Comparison of ENCODE assay signal across 21 cellular contexts in genomic region chr12:15146585-15146984, GRCh38.
DNase-seq lines count a peak whose midpoint lies in the region; ATAC-seq and TF ChIP-seq lines count a peak whose summit lies in the region.
"Had no signal": no experiment of that assay in that cellular context is flagged by ENCODE, and none has a peak within 500 bp of the region (broad histone marks: within the 10 kb centered on the region; RNA-seq: fewer than 3 reads in every experiment).

No MANE protein-coding gene starts in this region.

- no peak for TF ChIP-seq CTCF in foreskin keratinocyte (conservative IDR thresholded peaks at IDR 0.05)

- H3K27me3 Mint-ChIP-seq in stimulated activated naive CD8-positive, alpha-beta T cell treated with anti-CD3 and anti-CD28 coated beads, Interleukin-15, amount 100 ng/mL, for 72 hours, result peaks cover 12% of the 10 kb centered on the region

- H3K27me3 ChIP-seq in foreskin keratinocyte, result no peaks in the 10 kb centered on the region

- H3K9me3 Mint-ChIP-seq in stimulated activated naive CD8-positive, alpha-beta T cell treated with anti-CD3 and anti-CD28 coated beads, Interleukin-15, amount 100 ng/mL, for 72 hours, result no peaks in the 10 kb centered on the region
- H3K9me3 Mint-ChIP-seq: activated T-cell treated with anti-CD3 and anti-CD28 coated beads, Interleukin-2, amount 50 U/mL, for 4 hours; CD4-positive, alpha-beta T cell; central memory CD8-positive, alpha-beta T cell had no signal

- no peak overlapping the region for H3K27ac Mint-ChIP-seq in stimulated activated naive CD8-positive, alpha-beta T cell treated with anti-CD3 and anti-CD28 coated beads, Interleukin-15, amount 100 ng/mL, for 72 hours
- H3K27ac Mint-ChIP-seq: CD4-positive, alpha-beta T cell had no signal

- DNase-seq in stimulated activated naive CD8-positive, alpha-beta T cell treated with anti-CD3 and anti-CD28 coated beads, Interleukin-15, Interleukin-2, amounts not matched to agents 100 U/mL and 50 U/mL, for 24 hours, result no peak
- DNase-seq in stimulated activated naive CD8-positive, alpha-beta T cell treated with anti-CD3 and anti-CD28 coated beads, Interleukin-15, amount 100 ng/mL, for 72 hours, result no peak
- DNase-seq in foreskin keratinocyte, result no peak
- DNase-seq in pons (ENCODE audit: low spot score), result peak; percentile 49
- no peak for DNase-seq in NCI-H2081 (lab: John Stamatoyannopoulos, UW)
- DNase-seq in C1 segment of cervical spinal cord (lab: John Stamatoyannopoulos, UW), result no peak
- no peak for DNase-seq in NCI-H1436 treated with DMSO at 0.1 percent for 48 hours (lab: John Stamatoyannopoulos, UW)
- DNase-seq in GM19238 (ENCODE audit: insufficient read length, low spot score), result no peak
- DNase-seq: activated CD4-positive, CD25-positive, alpha-beta regulatory T cell treated with anti-CD3 and anti-CD28 coated beads, Interleukin-2, amount 50 U/mL, for 72 hours; activated CD8-positive, alpha-beta memory T cell treated with anti-CD3 and anti-CD28 coated beads for 24 hours; activated naive CD4-positive, alpha-beta T cell treated with Interleukin-2 at 50 U/mL for 16 hours; activated T-cell treated with anti-CD3 and anti-CD28 coated beads, Interleukin-2, amount 50 U/mL, for 4 hours; CD4-positive, alpha-beta T cell; effector CD4-positive, alpha-beta T cell; NCI-H1694 treated with DMSO at 0.1 percent for 48 hours; NCI-H345; nucleus accumbens; RPMI8226; T1000 had no signal

- no peaks in the 10 kb centered on the region for H3K4me1 ChIP-seq in foreskin keratinocyte

- no peak overlapping the region for H3K27ac ChIP-seq in foreskin keratinocyte

- no peak overlapping the region for H3K4me3 Mint-ChIP-seq in stimulated activated naive CD8-positive, alpha-beta T cell treated with anti-CD3 and anti-CD28 coated beads, Interleukin-15, amount 100 ng/mL, for 72 hours
- H3K4me3 Mint-ChIP-seq: activated T-cell treated with anti-CD3 and anti-CD28 coated beads, Interleukin-2, amount 50 U/mL, for 4 hours; CD4-positive, alpha-beta T cell; central memory CD8-positive, alpha-beta T cell had no signal

- no peaks in the 10 kb centered on the region for H3K4me1 Mint-ChIP-seq in stimulated activated naive CD8-positive, alpha-beta T cell treated with anti-CD3 and anti-CD28 coated beads, Interleukin-15, amount 100 ng/mL, for 72 hours
- H3K4me1 Mint-ChIP-seq: central memory CD8-positive, alpha-beta T cell had no signal

- ATAC-seq in stimulated activated naive CD8-positive, alpha-beta T cell treated with anti-CD3 and anti-CD28 coated beads, Interleukin-15, Interleukin-2, amounts not matched to agents 100 U/mL and 50 U/mL, for 24 hours, result peak; percentile 32
- ATAC-seq in stimulated activated naive CD8-positive, alpha-beta T cell treated with anti-CD3 and anti-CD28 coated beads, Interleukin-15, amount 100 ng/mL, for 72 hours, result no peak
- ATAC-seq in foreskin keratinocyte, result peak; percentile 36
- ATAC-seq: activated T-cell treated with anti-CD3 and anti-CD28 coated beads, Interleukin-2, amount 50 U/mL, for 4 hours; K562 had no signal
